Comparison of ENCODE assay signal across 9 cellular contexts in the genomic region with DNA sequence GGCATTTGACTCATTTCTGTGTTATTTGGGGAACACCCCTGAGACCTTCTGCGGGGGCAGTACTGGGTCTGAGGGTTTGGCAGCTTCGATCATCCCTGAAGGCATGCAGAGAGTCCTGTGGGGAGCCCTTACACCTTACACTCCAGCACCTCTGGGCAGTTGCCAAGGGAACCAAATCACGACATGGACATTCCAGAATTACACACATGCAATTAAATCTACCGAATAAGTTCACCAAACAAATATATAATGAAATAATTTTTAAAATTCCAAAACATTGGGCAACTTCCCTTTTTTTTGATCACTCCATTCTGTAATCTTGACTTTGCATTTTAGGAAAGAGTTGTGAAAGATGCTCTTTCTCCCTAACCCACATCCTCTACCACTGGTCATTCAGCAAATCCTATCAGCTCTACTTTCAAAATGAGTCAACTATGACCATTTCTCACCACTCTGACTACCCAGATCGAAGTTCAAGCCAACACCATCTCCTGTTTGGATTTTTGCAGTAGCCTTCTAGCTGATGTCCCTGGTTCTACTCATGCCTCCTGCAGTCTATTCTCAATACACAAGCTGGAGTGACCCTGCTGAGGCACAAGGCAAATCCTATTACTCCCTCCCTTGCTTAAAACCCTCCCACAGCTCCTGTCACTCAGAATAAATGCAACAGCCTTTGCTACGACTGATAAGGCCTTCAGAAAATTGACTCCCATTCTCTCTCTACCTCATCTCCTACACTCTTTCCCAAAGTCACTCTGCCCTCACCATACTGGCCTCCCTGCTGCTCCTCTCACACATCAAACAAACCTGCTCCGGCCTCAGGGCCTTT.
DNase-seq lines count a peak whose midpoint lies in the region; ATAC-seq and TF ChIP-seq lines count a peak whose summit lies in the region.
"Had no signal": no experiment of that assay in that cellular context is flagged by ENCODE, and none has a peak within 500 bp of the region (broad histone marks: within the 10 kb centered on the region; RNA-seq: fewer than 3 reads in every experiment).

No MANE protein-coding gene starts in this region.

- H3K23me2 ChIP-seq in H9 (ENCODE audit: insufficient read length, low read depth, low read length, poor library complexity, severe bottlenecking), result no peaks in the 10 kb centered on the region

- H3T11ph ChIP-seq in H9 (ENCODE audit: low read length), result no peak overlapping the region

- H3K4me3 Mint-ChIP-seq in H9, result no peak overlapping the region
- no peak overlapping the region for H3K4me3 Mint-ChIP-seq in glutamatergic neuron (ENCODE audit: unreplicated experiment)

- no peak overlapping the region for H3K23ac ChIP-seq in H9 (ENCODE audit: insufficient read length, low read depth, low read length)

- ATAC-seq in GM19395 (IDR thresholded peaks at IDR 0.05; ENCODE audit: unreplicated experiment) (peak; percentile 63), HG03196 (IDR thresholded peaks at IDR 0.05; ENCODE audit: unreplicated experiment) (peak; percentile 67)

- no peak overlapping the region for H2BK12ac ChIP-seq in H9 (ENCODE audit: insufficient read length, low read depth, low read length)

- DNase-seq in WERI-Rb-1 (peak; percentile 29), posterior vena cava (ENCODE audit: low spot score) (peak; percentile 42), NCI-H2107 treated with DMSO at 0.1 percent for 48 hours (lab: John Stamatoyannopoulos, UW; ENCODE audit: unreplicated experiment) (no peak), DMS79 treated with DMSO at 0.1 percent for 48 hours (lab: John Stamatoyannopoulos, UW) (no peak), H9 (no peak), glutamatergic neuron (no peak)
- DNase-seq: heart left ventricle had no signal

- H3K36me3 Mint-ChIP-seq in H9 (ENCODE audit: insufficient read depth in 1 of 3, low read depth in 3 of 3) (no peaks in the 10 kb centered on the region; a peak in 1 of 7 replicates), glutamatergic neuron (ENCODE audit: unreplicated experiment) (no peaks in the 10 kb centered on the region)

- TF ChIP-seq CTCF in WERI-Rb-1 (IDR thresholded peaks at IDR 0.05; ENCODE audit: low read depth, low read length), result no peak
- no peak for TF ChIP-seq CTCF in H9 (conservative IDR thresholded peaks at IDR 0.05)
- TF ChIP-seq CTCF in glutamatergic neuron (IDR thresholded peaks at IDR 0.05; ENCODE audit: partially characterized antibody, unreplicated experiment), result no peak

- no peaks in the 10 kb centered on the region for H3K9me3 ChIP-seq in WERI-Rb-1 (ENCODE audit: severe bottlenecking)
- H3K9me3 ChIP-seq in H9 (ENCODE audit: control insufficient read depth, low read depth, low read length), result no peaks in the 10 kb centered on the region

- no peaks in the 10 kb centered on the region for H3K27me3 Mint-ChIP-seq in H9 (ENCODE audit: low read depth)
- no peaks in the 10 kb centered on the region for H3K27me3 Mint-ChIP-seq in glutamatergic neuron (ENCODE audit: unreplicated experiment)

- no peaks in the 10 kb centered on the region for H3K36me3 ChIP-seq in WERI-Rb-1
- H3K36me3 ChIP-seq: heart left ventricle had no signal

- H3K4ac ChIP-seq in H9 (ENCODE audit: low read depth, low read length), result no peak overlapping the region

- peaks cover 9 to 10% of the 10 kb centered on the region in 2 experiments for H3K4me1 Mint-ChIP-seq in H9
- H3K4me1 Mint-ChIP-seq in glutamatergic neuron (ENCODE audit: low read depth, unreplicated experiment), result no peaks in the 10 kb centered on the region

- H3K79me1 ChIP-seq in H9 (ENCODE audit: insufficient read depth, low read depth, low read length, poor library complexity, severe bottlenecking), result no peaks in the 10 kb centered on the region

- H3K9me3 Mint-ChIP-seq in H9 (no peaks in the 10 kb centered on the region), glutamatergic neuron (ENCODE audit: unreplicated experiment) (no peaks in the 10 kb centered on the region)

- H3K4me2 ChIP-seq in H9 (ENCODE audit: insufficient read depth, insufficient read length, low read length), result no peak overlapping the region

- no peak overlapping the region for H4K8ac ChIP-seq in H9 (replicated peaks; ENCODE audit: insufficient read length, low read depth, low read length)

- H2BK5ac ChIP-seq in H9 (ENCODE audit: insufficient read length, low read length), result no peak overlapping the region

- H2BK15ac ChIP-seq in H9 (ENCODE audit: low read depth, low read length), result no peak overlapping the region

- H3K27me3 ChIP-seq in WERI-Rb-1 (ENCODE audit: insufficient read depth, low read depth, severe bottlenecking) (no peaks in the 10 kb centered on the region), H9 (ENCODE audit: insufficient read depth, low read length) (no peaks in the 10 kb centered on the region)
- H3K27me3 ChIP-seq: heart left ventricle had no signal

- H2BK20ac ChIP-seq in H9 (ENCODE audit: low read depth, low read length, poor library complexity, severe bottlenecking), result no peak overlapping the region

- no peak overlapping the region for H3K27ac Mint-ChIP-seq in H9
- H3K27ac Mint-ChIP-seq in glutamatergic neuron (ENCODE audit: unreplicated experiment), result no peak overlapping the region

- no peak overlapping the region for H3K27ac ChIP-seq in WERI-Rb-1
- no peak overlapping the region for H3K27ac ChIP-seq in H9 (ENCODE audit: insufficient read length, low read depth, low read length)
- H3K27ac ChIP-seq: heart left ventricle had no signal

- H3K14ac ChIP-seq in H9 (ENCODE audit: insufficient read depth, low read length), result no peak overlapping the region

- no peaks in the 10 kb centered on the region for H4K20me1 ChIP-seq in H9 (ENCODE audit: control insufficient read depth, insufficient read depth, insufficient read length)

- no peak overlapping the region for H4K5ac ChIP-seq in H9 (ENCODE audit: insufficient read length, low read depth, low read length)

- intact Hi-C loops in posterior vena cava (cut with DNase I), result no loop called here

- H3K18ac ChIP-seq in H9 (ENCODE audit: insufficient read length, low read depth, low read length), result no peak overlapping the region

- no peak overlapping the region for H3K4me3 ChIP-seq in WERI-Rb-1 (ENCODE audit: low read depth, low read length)
- H3K4me3 ChIP-seq: heart left ventricle had no signal

- H3K9ac ChIP-seq in H9 (ENCODE audit: extremely low read depth, insufficient read length, low read length), result no peak overlapping the region

- H3K79me2 ChIP-seq in H9 (ENCODE audit: insufficient read depth, low read length), result no peaks in the 10 kb centered on the region

- no peak overlapping the region for H2AK5ac ChIP-seq in H9 (ENCODE audit: insufficient read length, low read length)

- H2BK120ac ChIP-seq in H9 (ENCODE audit: low read depth, low read length, poor library complexity, severe bottlenecking), result no peak overlapping the region

- no CpG with 5 or more reads among the region's 7 CpGs for WGBS in H9 (ENCODE audit: extremely low coverage, insufficient read length, low lambda C conversion rate)

- no peaks in the 10 kb centered on the region for H3K4me1 ChIP-seq in H9 (ENCODE audit: insufficient read depth, low read length)

- H4K91ac ChIP-seq in H9 (ENCODE audit: insufficient read length, low read depth, low read length), result no peak overlapping the region

- H2AFZ ChIP-seq in H9 (ENCODE audit: low read length), result no peak overlapping the region

- no peak overlapping the region for H3K56ac ChIP-seq in H9 (ENCODE audit: insufficient read length, low read depth, low read length)

Comparison
In these comparisons a context has a peak if more than half of its experiments do, and no peak if none do; other contexts are left out.
1. DNase-seq: peak in WERI-Rb-1 (single experiment) and posterior vena cava (single experiment); none in NCI-H2107 treated with DMSO at 0.1 percent for 48 hours (single experiment), DMS79 treated with DMSO at 0.1 percent for 48 hours (single experiment), H9 (single experiment) and glutamatergic neuron (single experiment).